ENCODE assay signal across 15 cellular contexts in the genomic region with DNA sequence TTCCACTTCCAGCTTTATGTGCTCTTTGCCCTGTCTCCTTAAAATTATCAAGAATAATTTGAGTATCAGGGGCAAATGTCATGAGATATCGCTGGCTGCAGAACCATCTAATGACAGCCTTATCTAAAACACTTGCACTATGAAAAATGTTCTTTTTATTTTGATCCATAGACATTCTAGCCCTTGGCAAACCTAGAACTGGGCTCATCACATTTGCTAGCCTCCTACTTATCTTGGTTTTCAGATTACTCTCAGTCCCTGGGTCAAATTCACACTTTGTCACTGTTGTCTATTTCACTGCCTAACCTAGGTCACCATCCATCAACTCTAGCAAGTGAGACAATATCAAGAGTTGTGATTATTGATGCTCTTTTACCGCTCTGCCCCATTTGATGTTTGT.
"Had no signal": no experiment of that assay in that cellular context is flagged by ENCODE, and none has a peak within 500 bp of the region (broad histone marks: within the 10 kb centered on the region; RNA-seq: fewer than 3 reads in every experiment).

No MANE protein-coding gene starts in this region.

- H3K9me3 ChIP-seq: thyroid gland, uterus had no signal

- H3K4me3 ChIP-seq: thyroid gland, uterus had no signal

- H3K36me3 ChIP-seq: thyroid gland, uterus had no signal

- H3K4me1 Mint-ChIP-seq: activated CD4-positive, alpha-beta T cell treated with anti-CD3 and anti-CD28 coated beads for 36 hours; memory B cell had no signal

- H3K27me3 ChIP-seq: thyroid gland, uterus had no signal

- H3K27ac ChIP-seq: thyroid gland, uterus, VCaP had no signal

- ATAC-seq: activated CD4-positive, alpha-beta T cell treated with anti-CD3 and anti-CD28 coated beads for 36 hours; activated CD8-positive, alpha-beta T cell treated with anti-CD3 and anti-CD28 coated beads for 36 hours had no signal

- H3K27ac Mint-ChIP-seq: activated CD4-positive, alpha-beta T cell treated with anti-CD3 and anti-CD28 coated beads for 36 hours; activated CD8-positive, alpha-beta T cell treated with anti-CD3 and anti-CD28 coated beads for 36 hours; endodermal cell; memory B cell; nephron progenitor cell had no signal

- H3K4me3 Mint-ChIP-seq: activated CD4-positive, alpha-beta T cell treated with anti-CD3 and anti-CD28 coated beads for 36 hours; activated CD8-positive, alpha-beta T cell treated with anti-CD3 and anti-CD28 coated beads for 36 hours; endodermal cell; memory B cell; nephron progenitor cell had no signal

- DNase-seq: activated CD4-positive, alpha-beta T cell treated with anti-CD3 and anti-CD28 coated beads for 36 hours; activated CD8-positive, alpha-beta memory T cell treated with anti-CD3 and anti-CD28 coated beads, Interleukin-2, amount 50 U/mL, for 4 hours; activated CD8-positive, alpha-beta T cell treated with anti-CD3 and anti-CD28 coated beads for 36 hours; dermis blood vessel endothelial cell; endodermal cell; erythroblast; nephron progenitor cell; stimulated activated CD4-positive, alpha-beta T cell treated with anti-CD3 and anti-CD28 coated beads, Interleukin-12 subunit alpha, Interleukin-12 subunit beta, amount 100 ng/mL, for 4 hours; stimulated activated CD4-positive, alpha-beta T cell treated with anti-CD3 and anti-CD28 coated beads, Interleukin-2, amount 100 ng/mL, for 48 hours; stimulated activated naive CD4-positive, alpha-beta T cell treated with Interleukin-2 at 50 U/mL for 16 hours; T-helper 9 cell; thyroid gland; uterus had no signal
